Comparison of ENCODE assay signal across 23 cellular contexts in genomic region chr1:157482717-157483116, GRCh38.
"Had no signal": no experiment of that assay in that cellular context is flagged by ENCODE, and none has a peak within 500 bp of the region (broad histone marks: within the 10 kb centered on the region; RNA-seq: fewer than 3 reads in every experiment).

No MANE protein-coding gene starts in this region.

- H3K27ac ChIP-seq: colonic mucosa, epithelial cell of prostate, esophagus squamous epithelium, gastrocnemius medialis, heart right ventricle, left lung, lower lobe of right lung had no signal

- H3K4me3 ChIP-seq: colonic mucosa, esophagus squamous epithelium, gastrocnemius medialis, heart right ventricle, left lung, lower lobe of right lung, mucosa of descending colon had no signal

- H3K9me3 ChIP-seq: colonic mucosa, gastrocnemius medialis, mucosa of descending colon had no signal

- DNase-seq: colonic mucosa; cortex of kidney; effector CD8-positive, alpha-beta T cell; effector memory CD8-positive, alpha-beta T cell; endodermal cell; erythroblast; esophagus squamous epithelium; foreskin melanocyte; gastrocnemius medialis; glutamatergic neuron; head of caudate nucleus; heart right ventricle; hippocampal formation; left cardiac atrium; left lung; left ventricle myocardium superior; lower lobe of right lung; mesenchymal stem cell; mucosa of descending colon had no signal

- H3K36me3 Mint-ChIP-seq: mesothelial cell of epicardium had no signal

- H3K27ac Mint-ChIP-seq: dendritic cell treated with granulocyte-macrophage colony-stimulating factor and Interleukin-4, amounts not matched to agents 40 ng/mL and 50 ng/mL, for 4 days; effector memory CD8-positive, alpha-beta T cell; endodermal cell; mesothelial cell of epicardium had no signal

- H3K36me3 ChIP-seq: colonic mucosa, esophagus squamous epithelium, gastrocnemius medialis, heart right ventricle, left lung, lower lobe of right lung had no signal

- H3K4me3 Mint-ChIP-seq: dendritic cell treated with granulocyte-macrophage colony-stimulating factor and Interleukin-4, amounts not matched to agents 40 ng/mL and 50 ng/mL, for 4 days; effector memory CD8-positive, alpha-beta T cell; endodermal cell; mesothelial cell of epicardium had no signal

- H3K4me1 ChIP-seq: colonic mucosa, esophagus squamous epithelium, gastrocnemius medialis, heart right ventricle, left lung, lower lobe of right lung had no signal

- H3K27me3 ChIP-seq: colonic mucosa, esophagus squamous epithelium, left lung had no signal

- ATAC-seq: effector memory CD8-positive, alpha-beta T cell; esophagus mucosa; gastrocnemius medialis; heart right ventricle; left cardiac atrium; left lung; left ventricle myocardium superior; lower lobe of right lung; mucosa of descending colon had no signal
